ENCODE assay signal across 5 cellular contexts in genomic region chr11:79623375-79623774, GRCh38.
"Had no signal": no experiment of that assay in that cellular context is flagged by ENCODE, and none has a peak within 500 bp of the region (broad histone marks: within the 10 kb centered on the region; RNA-seq: fewer than 3 reads in every experiment).

No MANE protein-coding gene starts in this region.

- DNase-seq: IMR-90, KBM-7, KG1 had no signal

- ATAC-seq: HepG2, K562 had no signal

- H3K4me3 ChIP-seq: K562 had no signal
